ENCODE assay signal across 18 cellular contexts in the genomic region with DNA sequence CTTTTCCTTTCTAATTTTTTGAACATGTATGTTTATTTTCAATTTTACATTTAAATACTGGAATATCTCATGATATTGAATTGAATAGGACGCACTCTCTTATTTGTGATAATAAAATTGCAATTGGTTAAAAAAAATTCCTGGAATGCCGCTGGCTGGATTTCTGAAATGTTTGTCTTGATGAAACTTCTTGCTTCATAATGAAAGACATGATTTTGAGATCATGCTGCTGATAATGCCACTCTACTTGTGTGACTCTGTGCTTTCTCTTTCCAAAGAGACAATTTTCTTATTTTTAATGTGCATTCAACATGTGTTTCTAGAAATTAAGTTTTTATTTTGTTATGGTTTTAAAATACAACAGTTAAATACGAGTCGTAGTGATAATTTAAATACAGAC.
A peak's percentile ranks its signal among the peaks of the same experiment; 100 is the strongest.
DNase-seq lines count a peak whose midpoint lies in the region; ATAC-seq, FAIRE-seq and TF ChIP-seq lines count a peak whose summit lies in the region.
"Had no signal": no experiment of that assay in that cellular context is flagged by ENCODE, and none has a peak within 500 bp of the region (broad histone marks: within the 10 kb centered on the region; RNA-seq: fewer than 3 reads in every experiment).

No MANE protein-coding gene starts in this region.

- peaks cover 17% of the 10 kb centered on the region for H3K9me3 Mint-ChIP-seq in mesothelial cell of epicardium
- peaks cover 3% of the 10 kb centered on the region for H3K9me3 Mint-ChIP-seq in Calu3 (ENCODE audit: low read depth, unreplicated experiment)

- H3K36me3 Mint-ChIP-seq in mesothelial cell of epicardium (no peaks in the 10 kb centered on the region), Calu3 (ENCODE audit: insufficient read depth, unreplicated experiment) (no peaks in the 10 kb centered on the region)

- no peaks in the 10 kb centered on the region for H3K27me3 Mint-ChIP-seq in mesothelial cell of epicardium (ENCODE audit: low read depth)
- no peaks in the 10 kb centered on the region for H3K27me3 Mint-ChIP-seq in Calu3 (ENCODE audit: unreplicated experiment)
- H3K27me3 Mint-ChIP-seq: CD4-positive, alpha-beta T cell had no signal

- FAIRE-seq in endometrium (lab: Jason Lieb, UNC), result peak; percentile 93
- FAIRE-seq: K562 had no signal

- intact Hi-C loops in left cardiac atrium (cut with DNase I), result no loop called here
- intact Hi-C loops in Calu3 (cut with micrococcal nuclease; ENCODE audit: unreplicated experiment), result no loop called here

- TF ChIP-seq CTCF in AG09309 (IDR thresholded peaks at IDR 0.05; ENCODE audit: control insufficient read depth, insufficient read depth, low read depth, low read length, missing control alignments) (no peak), mesothelial cell of epicardium (IDR thresholded peaks at IDR 0.05; ENCODE audit: unreplicated experiment) (no peak), Calu3 (IDR thresholded peaks at IDR 0.05; ENCODE audit: unreplicated experiment) (no peak)

- H3K27ac Mint-ChIP-seq in mesothelial cell of epicardium (peak overlapping the region; percentile 0), Calu3 (ENCODE audit: unreplicated experiment) (no peak overlapping the region)
- H3K27ac Mint-ChIP-seq: CD4-positive, alpha-beta T cell had no signal

- CTCF ChIA-PET in Calu3 (lab: Charles Lee), result no interaction called here

- H3K4me3 ChIP-seq in AG09309 (ENCODE audit: control insufficient read depth, low read depth, low read length), result no peak overlapping the region
- H3K4me3 ChIP-seq: K562, PC-9, SJCRH30 had no signal

- H3K4me3 Mint-ChIP-seq in mesothelial cell of epicardium (no peak overlapping the region), Calu3 (ENCODE audit: low read depth, unreplicated experiment) (no peak overlapping the region)
- H3K4me3 Mint-ChIP-seq: CD4-positive, alpha-beta T cell had no signal

- BruUV-seq in Calu3 (replicated peaks; lab: Mats Ljungman, UMichigan), result no TSS peak

- ATAC-seq in left cardiac atrium, result no peak
- ATAC-seq: K562 had no signal

- DNase-seq in AG09309 (ENCODE audit: low read depth) (peak; percentile 20), NCI-H460 (ENCODE audit: extremely low read depth, low read depth) (peak; percentile 5), mesothelial cell of epicardium (ENCODE audit: low spot score in 2 of 2, unreplicated experiment in 2 of 2) (no peak), left cardiac atrium (no peak), Calu3 (no peak), GF-D8 (lab: John Stamatoyannopoulos, UW) (no peak)
- DNase-seq: BE2C; CD4-positive, alpha-beta T cell; DMS79 treated with DMSO at 0.1 percent for 48 hours; GOT3; NCI-H1417; NCI-H187 treated with DMSO at 0.1 percent for 48 hours; NCI-H510A; NCI-H774; PC-9; SJCRH30 had no signal

- peaks cover 23% of the 10 kb centered on the region for H3K4me1 Mint-ChIP-seq in mesothelial cell of epicardium
- no peaks in the 10 kb centered on the region for H3K4me1 Mint-ChIP-seq in Calu3 (ENCODE audit: low read depth, unreplicated experiment)

Comparison
In these comparisons a context has a peak if more than half of its experiments do, and no peak if none do; other contexts are left out.
1. DNase-seq: peak in AG09309 (single experiment) and NCI-H460 (single experiment); none in mesothelial cell of epicardium (0 of 2), left cardiac atrium (single experiment), Calu3 (single experiment) and GF-D8 (single experiment).